In the genomic region with DNA sequence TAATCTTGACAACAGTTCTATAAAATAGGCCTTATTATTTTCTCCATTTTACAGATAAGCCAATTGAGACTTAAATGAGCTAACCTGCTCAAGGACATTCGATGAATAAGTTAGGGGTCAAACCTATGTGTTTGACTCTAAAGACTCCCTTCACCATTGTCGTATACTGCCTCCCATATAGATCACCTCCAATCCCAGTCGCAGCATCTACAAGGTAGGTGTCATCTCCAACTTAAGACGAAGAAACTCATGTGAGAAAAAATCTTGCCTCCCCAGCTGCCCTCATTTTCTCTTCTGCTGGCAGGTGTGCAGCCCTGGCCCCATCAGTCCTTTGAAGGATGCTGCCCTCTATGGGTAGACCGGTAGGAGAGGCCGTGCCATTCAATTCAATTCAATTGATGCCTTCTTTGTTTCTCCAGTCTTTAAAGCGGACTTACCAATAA, we compare ENCODE assay signal across 8 cellular contexts.
DNase-seq lines count a peak whose midpoint lies in the region; ATAC-seq and TF ChIP-seq lines count a peak whose summit lies in the region.

No MANE protein-coding gene starts in this region.

- H3K14ac ChIP-seq in IMR-90 (replicated peaks; ENCODE audit: low read depth, low read length) = no peak overlapping the region

- H4K20me1 ChIP-seq in IMR-90 (ENCODE audit: insufficient read depth, low read length) = no peaks in the 10 kb centered on the region

- H3K9me1 ChIP-seq in IMR-90 (ENCODE audit: insufficient read depth, low read length) = no peaks in the 10 kb centered on the region

- H3K27me3 ChIP-seq in IMR-90 (ENCODE audit: control insufficient read depth, insufficient read depth, low read length) (no peaks in the 10 kb centered on the region), RWPE2 (ENCODE audit: insufficient read depth, poor library complexity, severe bottlenecking) (no peaks in the 10 kb centered on the region)

- H3K36me3 ChIP-seq in IMR-90 (ENCODE audit: control insufficient read depth, insufficient read depth, low read length) (no peaks in the 10 kb centered on the region), RWPE2 (ENCODE audit: low read depth) (no peaks in the 10 kb centered on the region)

- TF ChIP-seq RAD21 in IMR-90 (IDR thresholded peaks at IDR 0.05; ENCODE audit: low read length) = peak; percentile 11; the same call in 1 of the 2 replicates

- H2BK20ac ChIP-seq in IMR-90 (ENCODE audit: low read depth, low read length) = no peak overlapping the region

- intact Hi-C loops in IMR-90 (cut with micrococcal nuclease) = loop anchor here (5.0 kb wide), 1 partner anchor 147 kb away; no protein-coding TSS in a partner anchor

- no peak overlapping the region for H4K5ac ChIP-seq in IMR-90 (ENCODE audit: low read depth, low read length)

- no peaks in the 10 kb centered on the region for H3K4me1 Mint-ChIP-seq in activated CD8-positive, alpha-beta memory T cell treated with anti-CD3 and anti-CD28 coated beads, Interleukin-2, amount 10 ng/mL, durations not matched to agents 7 days and 5 days
- no peaks in the 10 kb centered on the region for H3K4me1 Mint-ChIP-seq in nephron progenitor cell

- H3K36me3 Mint-ChIP-seq in activated CD8-positive, alpha-beta memory T cell treated with anti-CD3 and anti-CD28 coated beads, Interleukin-2, amount 10 ng/mL, durations not matched to agents 7 days and 5 days = no peaks in the 10 kb centered on the region
- H3K36me3 Mint-ChIP-seq in nephron progenitor cell (ENCODE audit: low read depth) = no peaks in the 10 kb centered on the region

- H3K27ac Mint-ChIP-seq in activated CD8-positive, alpha-beta memory T cell treated with anti-CD3 and anti-CD28 coated beads, Interleukin-2, amount 10 ng/mL, durations not matched to agents 7 days and 5 days = no peak overlapping the region
- no peak overlapping the region for H3K27ac Mint-ChIP-seq in nephron progenitor cell

- no peak overlapping the region for H3K56ac ChIP-seq in IMR-90 (ENCODE audit: extremely low read depth, insufficient read depth, low read length)

- TF ChIP-seq CTCF in IMR-90 (conservative IDR thresholded peaks at IDR 0.05; ENCODE audit: low read depth, low read length) (peak; percentile 33; the same call in 1 of the 2 replicates), RWPE2 (IDR thresholded peaks at IDR 0.05; ENCODE audit: poor library complexity, severe bottlenecking) (peak; percentile 56), nephron progenitor cell (IDR thresholded peaks at IDR 0.05) (peak; percentile 67)

- H3K4me3 ChIP-seq in IMR-90 (ENCODE audit: insufficient read depth, low read depth, low read length) = no peak overlapping the region
- H3K4me3 ChIP-seq in RWPE2 (ENCODE audit: severe bottlenecking) = no peak overlapping the region

- no peak overlapping the region for H3K4ac ChIP-seq in IMR-90 (ENCODE audit: low read depth, low read length)

- H3K79me1 ChIP-seq in IMR-90 (ENCODE audit: low read depth in 1 of 2, low read length in 2 of 2) = no peaks in the 10 kb centered on the region

- H3K27me3 Mint-ChIP-seq in activated CD8-positive, alpha-beta memory T cell treated with anti-CD3 and anti-CD28 coated beads, Interleukin-2, amount 10 ng/mL, durations not matched to agents 7 days and 5 days = peaks cover 12% of the 10 kb centered on the region
- H3K27me3 Mint-ChIP-seq in nephron progenitor cell (ENCODE audit: low read depth, poor library complexity) = peaks cover 6% of the 10 kb centered on the region

- H2AK9ac ChIP-seq in IMR-90 (replicated peaks; ENCODE audit: low read depth, low read length, poor library complexity) = no peak overlapping the region

- dilution Hi-C loops in IMR-90 (cut with HindIII; ENCODE audit: low sequenced_read_pairs, unreplicated experiment) = no loop called here

- H3K9me3 ChIP-seq in IMR-90 (ENCODE audit: control insufficient read depth, insufficient read depth, low read length) (no peaks in the 10 kb centered on the region), RWPE2 (ENCODE audit: severe bottlenecking) (no peaks in the 10 kb centered on the region)

- ATAC-seq in activated CD8-positive, alpha-beta memory T cell treated with anti-CD3 and anti-CD28 coated beads, Interleukin-2, amount 10 ng/mL, durations not matched to agents 7 days and 5 days = peak; percentile 63
- ATAC-seq in GM21737 (IDR thresholded peaks at IDR 0.05; ENCODE audit: unreplicated experiment) = peak; percentile 76
- no peak; the same call in 1 of the 2 replicates for ATAC-seq in IMR-90 (ENCODE audit: low read depth)
- ATAC-seq in RWPE2 (ENCODE audit: low read depth) = peak; percentile 51; the same call in 2 of the 3 replicates

- no peak overlapping the region for H2BK15ac ChIP-seq in IMR-90 (ENCODE audit: low read depth, low read length)

- no peak overlapping the region for H3K4me3 Mint-ChIP-seq in activated CD8-positive, alpha-beta memory T cell treated with anti-CD3 and anti-CD28 coated beads, Interleukin-2, amount 10 ng/mL, durations not matched to agents 7 days and 5 days
- H3K4me3 Mint-ChIP-seq in nephron progenitor cell = no peak overlapping the region

- H2AFZ ChIP-seq in IMR-90 (replicated peaks; ENCODE audit: low read length, poor library complexity) = no peak overlapping the region

- no TSS peak for BruUV-seq in IMR-90 (replicated peaks; lab: Mats Ljungman, UMichigan)

- no peak overlapping the region for H3K4me2 ChIP-seq in IMR-90 (ENCODE audit: low read depth, low read length)

- H3K4me1 ChIP-seq in IMR-90 (ENCODE audit: control insufficient read depth, insufficient read depth, low read length) (no peaks in the 10 kb centered on the region), RWPE2 (ENCODE audit: insufficient read depth, poor library complexity, severe bottlenecking) (no peaks in the 10 kb centered on the region)

- WGBS in IMR-90 (ENCODE audit: extremely low coverage in 2 of 2, insufficient read length in 1 of 2), 2 experiments = 45% methylated on average over 2 of the region's 7 CpGs; no CpG with 5 or more reads in 1 of the 2 experiments

- POLR2A ChIA-PET in IMR-90 (lab: Charles Lee; ENCODE audit: unreplicated experiment) = no interaction called here

- H3K9ac ChIP-seq in IMR-90 (ENCODE audit: low read depth, low read length) = no peak overlapping the region

- H4K91ac ChIP-seq in IMR-90 (ENCODE audit: insufficient read depth, low read depth, low read length) = no peak overlapping the region

- H3K27ac ChIP-seq in IMR-90 (ENCODE audit: insufficient read depth, low read length) (no peak overlapping the region), RWPE2 (ENCODE audit: poor library complexity, severe bottlenecking) (no peak overlapping the region)

- in situ Hi-C loops in IMR-90 (cut with MboI; ENCODE audit: low sequenced_read_pairs) = no loop called here

- H3K18ac ChIP-seq in IMR-90 (ENCODE audit: low read depth, low read length) = no peak overlapping the region

- H2AK5ac ChIP-seq in IMR-90 (ENCODE audit: low read depth, low read length) = no peak overlapping the region

- no peak for TF ChIP-seq POLR2A in IMR-90 (IDR thresholded peaks at IDR 0.05; ENCODE audit: low read depth, low read length)

- H2BK5ac ChIP-seq in IMR-90 (ENCODE audit: low read depth, low read length, poor library complexity, severe bottlenecking) = no peak overlapping the region

- CTCF ChIA-PET in activated CD8-positive, alpha-beta memory T cell treated with anti-CD3 and anti-CD28 coated beads, Interleukin-2, amount 10 ng/mL, durations not matched to agents 7 days and 5 days (lab: Charles Lee) = interaction anchor here (0.9 to 1.1 kb wide), 4 partner anchors 21 to 230 kb away, joined by 3 read pairs; no protein-coding TSS in a partner anchor
- CTCF ChIA-PET in IMR-90 (lab: Yijun Ruan, JAX) = interaction anchor here (0.6 kb wide), 1 partner anchor 14 kb away, joined by 3 read pairs; no protein-coding TSS in a partner anchor

- peak; percentile 45 for DNase-seq in activated CD8-positive, alpha-beta memory T cell treated with anti-CD3 and anti-CD28 coated beads, Interleukin-2, amount 10 ng/mL, durations not matched to agents 7 days and 5 days
- DNase-seq in activated CD8-positive, alpha-beta memory T cell treated with anti-CD3 and anti-CD28 coated beads, Interleukin-2, amount 50 U/mL, for 4 hours = no peak
- peak; percentile 1 for DNase-seq in IMR-90
- no peak for DNase-seq in RWPE2 (ENCODE audit: low spot score)
- DNase-seq in cerebellar cortex (ENCODE audit: low spot score) = peak; percentile 42
- peak; percentile 18 for DNase-seq in nephron progenitor cell
- DNase-seq in HK-2 (ENCODE audit: unreplicated experiment) = no peak

- H2BK120ac ChIP-seq in IMR-90 (ENCODE audit: low read depth, low read length) = no peak overlapping the region

- no peak overlapping the region for H4K8ac ChIP-seq in IMR-90 (ENCODE audit: low read depth in 2 of 2, low read length in 2 of 2)

- H3K9me3 Mint-ChIP-seq in activated CD8-positive, alpha-beta memory T cell treated with anti-CD3 and anti-CD28 coated beads, Interleukin-2, amount 10 ng/mL, durations not matched to agents 7 days and 5 days (ENCODE audit: low read depth) = no peaks in the 10 kb centered on the region
- H3K9me3 Mint-ChIP-seq in nephron progenitor cell = peaks cover 4% of the 10 kb centered on the region

- H3K23ac ChIP-seq in IMR-90 (ENCODE audit: low read depth, low read length) = no peak overlapping the region

TF ChIP-seq in IMR-90, 13 proteins besides CTCF, POLR2A, EP300 and RAD21:
- TF ChIP-seq MXI1 (IDR thresholded peaks at IDR 0.05; ENCODE audit: borderline replicate concordance, low read depth, low read length) (no peak), NFE2L2 (IDR thresholded peaks at IDR 0.05; ENCODE audit: low read depth, low read length) (no peak)
TF ChIP-seq in IMR-90: peak in this region for 0.

Comparison
In these comparisons a context has a peak if more than half of its experiments do, and no peak if none do; other contexts are left out.
1. DNase-seq: peak in activated CD8-positive, alpha-beta memory T cell treated with anti-CD3 and anti-CD28 coated beads, Interleukin-2, amount 10 ng/mL, durations not matched to agents 7 days and 5 days (single experiment), IMR-90 (single experiment), cerebellar cortex (single experiment) and nephron progenitor cell (single experiment); none in activated CD8-positive, alpha-beta memory T cell treated with anti-CD3 and anti-CD28 coated beads, Interleukin-2, amount 50 U/mL, for 4 hours (single experiment), RWPE2 (single experiment) and HK-2 (single experiment).
2. Peak in every context shown above with its lines, with median percentiles within 50 percentile points of each other: CTCF ChIP-seq.